8 cellular contexts compared by ENCODE assay signal in genomic region chr4:10100734-10101216, GRCh38. TPM values are rescaled to one million over a fixed set of nuclear protein-coding genes. Genes with fewer than 3 reads are reported as not detected.
DNase-seq lines count a peak whose midpoint lies in the region; ATAC-seq lines count a peak whose summit lies in the region.

No MANE protein-coding gene starts in this region.

- H3K27me3 Mint-ChIP-seq in CD4-positive, CD25-positive, alpha-beta regulatory T cell: no peaks in the 10 kb centered on the region
- no peaks in the 10 kb centered on the region for H3K27me3 Mint-ChIP-seq in natural killer cell treated with Interleukin-12 subunit alpha and Interleukin-12 subunit beta and Interleukin-15 and Interleukin-18, amount 100 ng/mL, for 72 hours

- no peak for ATAC-seq in CD4-positive, CD25-positive, alpha-beta regulatory T cell (ENCODE audit: low read depth in 2 of 2)
- peak in 1 of 2 donors; percentile 7 for ATAC-seq in natural killer cell treated with Interleukin-12 subunit alpha and Interleukin-12 subunit beta and Interleukin-15 and Interleukin-18, amount 100 ng/mL, for 72 hours
- ATAC-seq in activated CD4-positive, CD25-positive, alpha-beta regulatory T cell treated with anti-CD3 and anti-CD28 coated beads, Interleukin-2, amount 50 U/mL, for 24 hours: no peak

- peak overlapping the region; percentile 79 for H3K27ac ChIP-seq in CD4-positive, CD25-positive, alpha-beta regulatory T cell (ENCODE audit: insufficient read depth, low read length, poor library complexity, severe bottlenecking)

- peaks cover 94% of the 10 kb centered on the region for H3K4me1 ChIP-seq in CD4-positive, CD25-positive, alpha-beta regulatory T cell (ENCODE audit: control insufficient read depth, insufficient read depth, low read length, poor library complexity, severe bottlenecking)

- DNase-seq in CD4-positive, CD25-positive, alpha-beta regulatory T cell: peak in 1 of 3 donors; percentile 38
- DNase-seq in SK-MEL-5 (ENCODE audit: low read depth, low spot score): peak; percentile 84
- DNase-seq in effector CD4-positive, alpha-beta T cell: peak; percentile 25
- no peak for DNase-seq in natural killer cell treated with Interleukin-12 subunit alpha and Interleukin-12 subunit beta and Interleukin-15 and Interleukin-18, amount 100 ng/mL, for 72 hours (ENCODE audit: low spot score)
- no peak for DNase-seq in NOMO-1 treated with DMSO at 0.1 percent for 48 hours (lab: John Stamatoyannopoulos, UW; ENCODE audit: unreplicated experiment)
- no peak for DNase-seq in activated CD4-positive, CD25-positive, alpha-beta regulatory T cell treated with anti-CD3 and anti-CD28 coated beads, Interleukin-2, amount 50 U/mL, for 72 hours
- DNase-seq in cortex of kidney (lab: John Stamatoyannopoulos, UW): no peak

- peaks cover 77% of the 10 kb centered on the region for H3K36me3 ChIP-seq in CD4-positive, CD25-positive, alpha-beta regulatory T cell (ENCODE audit: control insufficient read depth, insufficient read depth, low read length)

- no peaks in the 10 kb centered on the region for H3K9me3 Mint-ChIP-seq in CD4-positive, CD25-positive, alpha-beta regulatory T cell
- H3K9me3 Mint-ChIP-seq in natural killer cell treated with Interleukin-12 subunit alpha and Interleukin-12 subunit beta and Interleukin-15 and Interleukin-18, amount 100 ng/mL, for 72 hours: no peaks in the 10 kb centered on the region

- no peaks in the 10 kb centered on the region for H3K9me3 ChIP-seq in CD4-positive, CD25-positive, alpha-beta regulatory T cell (ENCODE audit: control insufficient read depth in 2 of 2, low read length in 2 of 2)

- peaks cover 46% of the 10 kb centered on the region for H3K36me3 Mint-ChIP-seq in CD4-positive, CD25-positive, alpha-beta regulatory T cell
- H3K36me3 Mint-ChIP-seq in natural killer cell treated with Interleukin-12 subunit alpha and Interleukin-12 subunit beta and Interleukin-15 and Interleukin-18, amount 100 ng/mL, for 72 hours: peaks cover 29% of the 10 kb centered on the region

- peaks cover 29 to 97% (median 81%) of the 10 kb centered on the region in 4 donors for H3K4me1 Mint-ChIP-seq in CD4-positive, CD25-positive, alpha-beta regulatory T cell
- peaks cover 91 to 92% of the 10 kb centered on the region in 2 donors for H3K4me1 Mint-ChIP-seq in natural killer cell treated with Interleukin-12 subunit alpha and Interleukin-12 subunit beta and Interleukin-15 and Interleukin-18, amount 100 ng/mL, for 72 hours (ENCODE audit: low read depth in 2 of 2)

- H3K4me3 ChIP-seq in CD4-positive, CD25-positive, alpha-beta regulatory T cell (ENCODE audit: low read depth, low read length): no peak overlapping the region

- H3K4me3 Mint-ChIP-seq in CD4-positive, CD25-positive, alpha-beta regulatory T cell: peak overlapping the region in 3 of 4 donors; percentile 52 to 80 (median 62)
- peak overlapping the region; percentile 69 for H3K4me3 Mint-ChIP-seq in natural killer cell treated with Interleukin-12 subunit alpha and Interleukin-12 subunit beta and Interleukin-15 and Interleukin-18, amount 100 ng/mL, for 72 hours

- in situ Hi-C loops in SK-MEL-5 (cut with HindIII; ENCODE audit: low pct_unique_long_range_greater_than_20kb, low sequenced_read_pairs): no loop called here

- peak overlapping the region; percentile 76 to 93 (median 91) for H3K27ac Mint-ChIP-seq in CD4-positive, CD25-positive, alpha-beta regulatory T cell
- H3K27ac Mint-ChIP-seq in natural killer cell treated with Interleukin-12 subunit alpha and Interleukin-12 subunit beta and Interleukin-15 and Interleukin-18, amount 100 ng/mL, for 72 hours: peak overlapping the region; percentile 94 to 95

- H3K27me3 ChIP-seq in CD4-positive, CD25-positive, alpha-beta regulatory T cell (ENCODE audit: control insufficient read depth, insufficient read depth, low read length): no peaks in the 10 kb centered on the region

RNA-seq across cellular contexts. Expression of gene WDR1, which starts 15.8 kb away (rescaled TPM):
- total RNA-seq in CD4-positive, CD25-positive, alpha-beta regulatory T cell: 326 TPM
- 100 to 1,000 TPM; 312 to 422 (median 370) TPM for polyA plus RNA-seq in CD4-positive, CD25-positive, alpha-beta regulatory T cell
- total RNA-seq in SK-MEL-5 (2014; rRNA removed; shearing (Covaris generic)): 246 and 248 TPM in 2 replicates
- polyA plus RNA-seq in SK-MEL-5 (2015; cell fraction: cytosol; rRNA removed): 231 and 254 TPM in 2 replicates
- 84.6 and 111 TPM in 2 replicates for polyA plus RNA-seq in SK-MEL-5 (2015; cell fraction: nucleus; rRNA removed)
- 100 to 1,000 TPM; 550 to 559 TPM for total RNA-seq in natural killer cell treated with Interleukin-12 subunit alpha and Interleukin-12 subunit beta and Interleukin-15 and Interleukin-18, amount 100 ng/mL, for 72 hours

Comparison
In these comparisons a context has a peak if more than half of its experiments do, and no peak if none do; other contexts are left out.
1. DNase-seq: peak in SK-MEL-5 (single experiment) and effector CD4-positive, alpha-beta T cell (single experiment); none in natural killer cell treated with Interleukin-12 subunit alpha and Interleukin-12 subunit beta and Interleukin-15 and Interleukin-18, amount 100 ng/mL, for 72 hours (single experiment), NOMO-1 treated with DMSO at 0.1 percent for 48 hours (single experiment), activated CD4-positive, CD25-positive, alpha-beta regulatory T cell treated with anti-CD3 and anti-CD28 coated beads, Interleukin-2, amount 50 U/mL, for 72 hours (single experiment) and cortex of kidney (single experiment).